13 cellular contexts compared by ENCODE assay signal in the genomic region with DNA sequence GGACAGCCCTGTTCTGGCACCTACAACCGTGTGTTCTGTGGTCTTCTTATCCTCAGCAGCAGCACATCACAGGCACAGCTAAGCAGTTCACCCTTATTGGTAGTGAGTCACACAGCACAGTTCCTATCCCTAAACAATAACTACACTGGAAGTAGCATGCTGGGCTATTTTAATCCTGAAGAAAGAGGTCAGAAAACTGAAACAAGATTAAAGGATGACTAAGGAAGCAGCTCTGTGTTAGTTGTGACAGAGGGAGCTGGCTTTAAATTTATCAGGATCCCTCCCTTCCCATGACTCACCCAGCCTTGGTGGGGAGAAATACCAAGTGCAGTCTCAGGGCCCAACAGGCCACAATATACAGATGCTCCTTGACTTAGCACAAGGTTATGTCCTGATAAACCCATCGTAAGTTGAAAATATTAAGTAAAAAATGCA.
DNase-seq lines count a peak whose midpoint lies in the region; ATAC-seq lines count a peak whose summit lies in the region.
"Had no signal": no experiment of that assay in that cellular context is flagged by ENCODE, and none has a peak within 500 bp of the region (broad histone marks: within the 10 kb centered on the region; RNA-seq: fewer than 3 reads in every experiment).

No MANE protein-coding gene starts in this region.

- H3K27me3 Mint-ChIP-seq in T-helper 17 cell, result peaks cover 30% of the 10 kb centered on the region
- H3K27me3 Mint-ChIP-seq in effector memory CD8-positive, alpha-beta T cell, result peaks cover 0 to 10% of the 10 kb centered on the region in 2 donors

- peaks cover 2% of the 10 kb centered on the region for H3K4me1 Mint-ChIP-seq in T-helper 17 cell
- no peaks in the 10 kb centered on the region for H3K4me1 Mint-ChIP-seq in effector memory CD8-positive, alpha-beta T cell (ENCODE audit: low read depth in 2 of 2)
- H3K4me1 Mint-ChIP-seq: CD4-positive, CD25-positive, alpha-beta regulatory T cell had no signal

- peak; percentile 95 for DNase-seq in AG08395 (ENCODE audit: low spot score)
- peak; percentile 87 for DNase-seq in HT1080 (ENCODE audit: low read depth)
- DNase-seq in astrocyte of the hippocampus (ENCODE audit: low read depth, low spot score), result peak; percentile 82
- peak; percentile 23 for DNase-seq in iPS-NIHi11 (ENCODE audit: low spot score)
- no peak for DNase-seq in T-helper 17 cell
- no peak for DNase-seq in effector memory CD8-positive, alpha-beta T cell
- DNase-seq in stimulated activated naive CD8-positive, alpha-beta T cell treated with anti-CD3 and anti-CD28 coated beads, Interleukin-15, Interleukin-2, amounts not matched to agents 100 U/mL and 50 U/mL, for 24 hours, result no peak
- DNase-seq in NCI-H2171 treated with DMSO at 0.1 percent for 48 hours (lab: John Stamatoyannopoulos, UW), result no peak
- DNase-seq: CD4-positive, CD25-positive, alpha-beta regulatory T cell; left colon; NCI-H2081; stimulated activated CD4-positive, alpha-beta T cell treated with anti-CD3 and anti-CD28 coated beads, Interleukin-12 subunit alpha, Interleukin-12 subunit beta, amount 100 ng/mL, for 4 hours; substantia nigra had no signal

- no peak overlapping the region for H3K27ac Mint-ChIP-seq in T-helper 17 cell
- no peak overlapping the region for H3K27ac Mint-ChIP-seq in effector memory CD8-positive, alpha-beta T cell
- H3K27ac Mint-ChIP-seq: CD4-positive, CD25-positive, alpha-beta regulatory T cell had no signal

- H3K36me3 Mint-ChIP-seq in T-helper 17 cell (ENCODE audit: low read depth), result peaks cover 2% of the 10 kb centered on the region
- no peaks in the 10 kb centered on the region for H3K36me3 Mint-ChIP-seq in effector memory CD8-positive, alpha-beta T cell (ENCODE audit: insufficient read depth)
- H3K36me3 Mint-ChIP-seq: CD4-positive, CD25-positive, alpha-beta regulatory T cell had no signal

- H3K9me3 ChIP-seq in T-helper 17 cell (ENCODE audit: control insufficient read depth, low read length, poor library complexity, severe bottlenecking), result no peaks in the 10 kb centered on the region

- no peaks in the 10 kb centered on the region for H3K9me3 Mint-ChIP-seq in effector memory CD8-positive, alpha-beta T cell

- ATAC-seq in T-helper 17 cell, result no peak
- ATAC-seq in effector memory CD8-positive, alpha-beta T cell (replicated peaks), result no peak
- ATAC-seq in stimulated activated naive CD8-positive, alpha-beta T cell treated with anti-CD3 and anti-CD28 coated beads, Interleukin-15, Interleukin-2, amounts not matched to agents 100 U/mL and 50 U/mL, for 24 hours, result no peak
- ATAC-seq: left colon had no signal

- H3K4me3 Mint-ChIP-seq in T-helper 17 cell, result no peak overlapping the region
- H3K4me3 Mint-ChIP-seq in effector memory CD8-positive, alpha-beta T cell, result no peak overlapping the region
- H3K4me3 Mint-ChIP-seq: CD4-positive, CD25-positive, alpha-beta regulatory T cell had no signal

Comparison
In these comparisons a context has a peak if more than half of its experiments do, and no peak if none do; other contexts are left out.
1. DNase-seq: peak in AG08395 (single experiment), HT1080 (single experiment), astrocyte of the hippocampus (single experiment) and iPS-NIHi11 (single experiment); none in T-helper 17 cell (0 of 3), effector memory CD8-positive, alpha-beta T cell (0 of 3), stimulated activated naive CD8-positive, alpha-beta T cell treated with anti-CD3 and anti-CD28 coated beads, Interleukin-15, Interleukin-2, amounts not matched to agents 100 U/mL and 50 U/mL, for 24 hours (single experiment) and NCI-H2171 treated with DMSO at 0.1 percent for 48 hours (single experiment).